In genomic region chr19:13099073-13099999, GRCh38 we compare ENCODE assay signal across 8 cellular contexts. TPM values are rescaled to one million over a fixed set of nuclear protein-coding genes. Genes with fewer than 3 reads are reported as not detected.
A peak's percentile ranks its signal among the peaks of the same experiment; 100 is the strongest.
DNase-seq lines count a peak whose midpoint lies in the region; ATAC-seq, FAIRE-seq and TF ChIP-seq lines count a peak whose summit lies in the region.

No MANE protein-coding gene starts in this region.

- peak overlapping the region; percentile 76 for H3K4me3 Mint-ChIP-seq in activated T-helper 1 cell treated with anti-CD3 and anti-CD28 coated beads, Interleukin-12 subunit alpha, Interleukin-12 subunit beta, Interleukin-2, Interleukin-4 antibody, amounts not matched to agents 30 ng/mL and 10 ng/mL and 1 ng/mL, durations not matched to agents 14 hours and 24 hours and 36 hours

- H3K4me3 ChIP-seq in heart left ventricle (peak overlapping the region; percentile 6 to 75 (median 50)), small intestine (ENCODE audit: low read depth in 1 of 2, low read length in 2 of 2) (peak overlapping the region; percentile 9 to 54)

- DNase-seq in ELF-1 (ENCODE audit: low read depth, low spot score), result peak; percentile 59
- peak; percentile 68 for DNase-seq in NCI-H748 (lab: John Stamatoyannopoulos, UW; ENCODE audit: unreplicated experiment)
- peak; percentile 76 for DNase-seq in activated T-helper 1 cell treated with anti-CD3 and anti-CD28 coated beads, Interleukin-12 subunit alpha, Interleukin-12 subunit beta, Interleukin-2, Interleukin-4 antibody, amounts not matched to agents 30 ng/mL and 10 ng/mL and 1 ng/mL, durations not matched to agents 14 hours and 24 hours and 36 hours (ENCODE audit: low spot score)
- peak; percentile 83 to 92 (median 86) for DNase-seq in heart left ventricle
- DNase-seq in small intestine, result peak; percentile 78
- no peak for DNase-seq in GM19240 (ENCODE audit: insufficient read length, low spot score)
- DNase-seq in globus pallidus (ENCODE audit: low spot score), result no peak

- intact Hi-C loops in activated T-helper 1 cell treated with anti-CD3 and anti-CD28 coated beads, Interleukin-12 subunit alpha, Interleukin-12 subunit beta, Interleukin-2, Interleukin-4 antibody, amounts not matched to agents 30 ng/mL and 10 ng/mL and 1 ng/mL, durations not matched to agents 14 hours and 24 hours and 36 hours (cut with micrococcal nuclease), result loop anchor here (5.0 kb wide), 1 partner anchor 262 kb away; the partner anchor contains the start of gene MAST1
- intact Hi-C loops in heart left ventricle (cut with DNase I), result loop anchor here in 2 of 10 donors (10.0 kb wide), 2 partner anchors 65 to 215 kb away; partner anchors contain the start of genes DNASE2 (in 1 of the 2) and KLF1 (in 1 of the 2)

- WGBS in heart left ventricle, 4 donors, result 22 to 43% (median 31%) methylated on average over 19 to 77 of the region's 77 CpGs
- 4 to 10% (median 8%) methylated on average over 48 to 77 of the region's 77 CpGs for WGBS in small intestine, 3 donors

- H3K27me3 Mint-ChIP-seq in activated T-helper 1 cell treated with anti-CD3 and anti-CD28 coated beads, Interleukin-12 subunit alpha, Interleukin-12 subunit beta, Interleukin-2, Interleukin-4 antibody, amounts not matched to agents 30 ng/mL and 10 ng/mL and 1 ng/mL, durations not matched to agents 14 hours and 24 hours and 36 hours (ENCODE audit: insufficient read depth), result peaks cover 19% of the 10 kb centered on the region

- FAIRE-seq in small intestine (lab: Jason Lieb, UNC), result no peak

- H3K27ac Mint-ChIP-seq in activated T-helper 1 cell treated with anti-CD3 and anti-CD28 coated beads, Interleukin-12 subunit alpha, Interleukin-12 subunit beta, Interleukin-2, Interleukin-4 antibody, amounts not matched to agents 30 ng/mL and 10 ng/mL and 1 ng/mL, durations not matched to agents 14 hours and 24 hours and 36 hours, result peak overlapping the region; percentile 95

- peaks cover 21% of the 10 kb centered on the region for H3K4me1 Mint-ChIP-seq in activated T-helper 1 cell treated with anti-CD3 and anti-CD28 coated beads, Interleukin-12 subunit alpha, Interleukin-12 subunit beta, Interleukin-2, Interleukin-4 antibody, amounts not matched to agents 30 ng/mL and 10 ng/mL and 1 ng/mL, durations not matched to agents 14 hours and 24 hours and 36 hours (ENCODE audit: low read depth)

- peak in 1 of 2 donors; percentile 53 for TF ChIP-seq POLR2A in heart left ventricle (IDR thresholded peaks at IDR 0.05)

- H3K27ac ChIP-seq in heart left ventricle (peak overlapping the region; percentile 83 to 98 (median 92)), small intestine (ENCODE audit: low read depth in 1 of 2, low read length in 1 of 2) (peak overlapping the region; percentile 70 to 91)

- H3K36me3 ChIP-seq in heart left ventricle, result peaks cover 0 to 12% (median 9%) of the 10 kb centered on the region in 9 donors
- no peaks in the 10 kb centered on the region for H3K36me3 ChIP-seq in small intestine (ENCODE audit: control insufficient read depth in 2 of 2, insufficient read depth in 2 of 2, low read length in 2 of 2)

- no peak for TF ChIP-seq CTCF in heart left ventricle (IDR thresholded peaks at IDR 0.05)

- no peaks in the 10 kb centered on the region for H3K9me3 ChIP-seq in heart left ventricle
- H3K9me3 ChIP-seq in small intestine (ENCODE audit: control insufficient read depth, low read depth), result no peaks in the 10 kb centered on the region

- peak in 3 of 4 donors; percentile 11 to 40 (median 15) for ATAC-seq in heart left ventricle
- ATAC-seq in HG03045 (IDR thresholded peaks at IDR 0.05; ENCODE audit: unreplicated experiment), result no peak

- H3K27me3 ChIP-seq in heart left ventricle (peaks cover 0 to 12% (median 0%) of the 10 kb centered on the region in 9 donors), small intestine (ENCODE audit: control insufficient read depth in 2 of 2, insufficient read depth in 2 of 2, low read length in 2 of 2) (peaks cover 0 to 2% of the 10 kb centered on the region in 2 donors)

- H3K4me1 ChIP-seq in heart left ventricle, result peaks cover 6 to 96% (median 78%) of the 10 kb centered on the region in 12 donors
- peaks cover 2 to 14% of the 10 kb centered on the region in 2 donors for H3K4me1 ChIP-seq in small intestine (ENCODE audit: control insufficient read depth in 2 of 2, insufficient read depth in 1 of 2, low read depth in 1 of 2, low read length in 1 of 2)

- peaks cover 6% of the 10 kb centered on the region for H3K36me3 Mint-ChIP-seq in activated T-helper 1 cell treated with anti-CD3 and anti-CD28 coated beads, Interleukin-12 subunit alpha, Interleukin-12 subunit beta, Interleukin-2, Interleukin-4 antibody, amounts not matched to agents 30 ng/mL and 10 ng/mL and 1 ng/mL, durations not matched to agents 14 hours and 24 hours and 36 hours (ENCODE audit: low read depth)

- H3K9me3 Mint-ChIP-seq in activated T-helper 1 cell treated with anti-CD3 and anti-CD28 coated beads, Interleukin-12 subunit alpha, Interleukin-12 subunit beta, Interleukin-2, Interleukin-4 antibody, amounts not matched to agents 30 ng/mL and 10 ng/mL and 1 ng/mL, durations not matched to agents 14 hours and 24 hours and 36 hours, result no peaks in the 10 kb centered on the region

RNA-seq across cellular contexts. Expression of gene LYL1, which starts 3.3 kb away (rescaled TPM):
- total RNA-seq in activated T-helper 1 cell treated with anti-CD3 and anti-CD28 coated beads, Interleukin-12 subunit alpha, Interleukin-12 subunit beta, Interleukin-2, Interleukin-4 antibody, amounts not matched to agents 30 ng/mL and 10 ng/mL and 1 ng/mL, durations not matched to agents 14 hours and 24 hours and 36 hours, result 2.4 and 2.5 TPM in 2 replicates
- 10 to 100 TPM in 3 of 9 donors, 1 to 10 TPM in 6; 5.2 to 19.1 (median 8.3) TPM for total RNA-seq in heart left ventricle
- polyA plus RNA-seq in heart left ventricle (1 to 10 TPM; 7.7 to 8.4 TPM), small intestine (1 to 10 TPM in 2 of 3 donors, under 1 TPM in 1; 0.67 to 8.9 (median 3.2) TPM)

RNA-seq across cellular contexts. Expression of gene TRMT1, which starts 17.2 kb away (rescaled TPM):
- 154 and 157 TPM in 2 replicates for total RNA-seq in activated T-helper 1 cell treated with anti-CD3 and anti-CD28 coated beads, Interleukin-12 subunit alpha, Interleukin-12 subunit beta, Interleukin-2, Interleukin-4 antibody, amounts not matched to agents 30 ng/mL and 10 ng/mL and 1 ng/mL, durations not matched to agents 14 hours and 24 hours and 36 hours
- total RNA-seq in heart left ventricle, result 10 to 100 TPM; 15.1 to 22.6 (median 16.2) TPM
- polyA plus RNA-seq in heart left ventricle (10 to 100 TPM; 26.4 to 32.4 TPM), small intestine (10 to 100 TPM; 18.6 to 37.5 (median 26.8) TPM)

RNA-seq across cellular contexts. Expression of gene NACC1, which starts 18.7 kb away (rescaled TPM):
- 124 TPM in 2 replicates for total RNA-seq in activated T-helper 1 cell treated with anti-CD3 and anti-CD28 coated beads, Interleukin-12 subunit alpha, Interleukin-12 subunit beta, Interleukin-2, Interleukin-4 antibody, amounts not matched to agents 30 ng/mL and 10 ng/mL and 1 ng/mL, durations not matched to agents 14 hours and 24 hours and 36 hours
- 10 to 100 TPM; 28.7 to 88.2 (median 41.8) TPM for total RNA-seq in heart left ventricle
- 10 to 100 TPM; 49.6 to 74.2 TPM for polyA plus RNA-seq in heart left ventricle
- 10 to 100 TPM in 2 of 3 donors, 1 to 10 TPM in 1; 7.6 to 51.6 (median 14.3) TPM for polyA plus RNA-seq in small intestine

RNA-seq across cellular contexts. Expression of gene STX10, which starts 50.8 kb away (rescaled TPM):
- 73.8 and 78.1 TPM in 2 replicates for total RNA-seq in activated T-helper 1 cell treated with anti-CD3 and anti-CD28 coated beads, Interleukin-12 subunit alpha, Interleukin-12 subunit beta, Interleukin-2, Interleukin-4 antibody, amounts not matched to agents 30 ng/mL and 10 ng/mL and 1 ng/mL, durations not matched to agents 14 hours and 24 hours and 36 hours
- 10 to 100 TPM; 24.0 to 48.8 (median 35.8) TPM for total RNA-seq in heart left ventricle
- 10 to 100 TPM; 52.5 to 64.7 TPM for polyA plus RNA-seq in heart left ventricle
- 100 to 1,000 TPM; 123 to 162 (median 153) TPM for polyA plus RNA-seq in small intestine

RNA-seq across cellular contexts. Expression of gene IER2, which starts 50.9 kb away (rescaled TPM):
- 173 and 175 TPM in 2 replicates for total RNA-seq in activated T-helper 1 cell treated with anti-CD3 and anti-CD28 coated beads, Interleukin-12 subunit alpha, Interleukin-12 subunit beta, Interleukin-2, Interleukin-4 antibody, amounts not matched to agents 30 ng/mL and 10 ng/mL and 1 ng/mL, durations not matched to agents 14 hours and 24 hours and 36 hours
- total RNA-seq in heart left ventricle, result 100 to 1,000 TPM in 1 of 9 donors, 10 to 100 TPM in 8; 17.6 to 101 (median 29.1) TPM
- polyA plus RNA-seq in heart left ventricle, result 10 to 100 TPM; 21.8 to 35.7 TPM
- polyA plus RNA-seq in small intestine, result 100 to 1,000 TPM in 1 of 3 donors, 10 to 100 TPM in 2; 67.5 to 130 (median 82.1) TPM

Comparison
In these comparisons a context has a peak if more than half of its experiments do, and no peak if none do; other contexts are left out.
1. DNase-seq: peak in ELF-1 (single experiment), NCI-H748 (single experiment), activated T-helper 1 cell treated with anti-CD3 and anti-CD28 coated beads, Interleukin-12 subunit alpha, Interleukin-12 subunit beta, Interleukin-2, Interleukin-4 antibody, amounts not matched to agents 30 ng/mL and 10 ng/mL and 1 ng/mL, durations not matched to agents 14 hours and 24 hours and 36 hours (single experiment), heart left ventricle (5 of 5) and small intestine (single experiment); none in GM19240 (single experiment) and globus pallidus (single experiment).